In the genomic region with DNA sequence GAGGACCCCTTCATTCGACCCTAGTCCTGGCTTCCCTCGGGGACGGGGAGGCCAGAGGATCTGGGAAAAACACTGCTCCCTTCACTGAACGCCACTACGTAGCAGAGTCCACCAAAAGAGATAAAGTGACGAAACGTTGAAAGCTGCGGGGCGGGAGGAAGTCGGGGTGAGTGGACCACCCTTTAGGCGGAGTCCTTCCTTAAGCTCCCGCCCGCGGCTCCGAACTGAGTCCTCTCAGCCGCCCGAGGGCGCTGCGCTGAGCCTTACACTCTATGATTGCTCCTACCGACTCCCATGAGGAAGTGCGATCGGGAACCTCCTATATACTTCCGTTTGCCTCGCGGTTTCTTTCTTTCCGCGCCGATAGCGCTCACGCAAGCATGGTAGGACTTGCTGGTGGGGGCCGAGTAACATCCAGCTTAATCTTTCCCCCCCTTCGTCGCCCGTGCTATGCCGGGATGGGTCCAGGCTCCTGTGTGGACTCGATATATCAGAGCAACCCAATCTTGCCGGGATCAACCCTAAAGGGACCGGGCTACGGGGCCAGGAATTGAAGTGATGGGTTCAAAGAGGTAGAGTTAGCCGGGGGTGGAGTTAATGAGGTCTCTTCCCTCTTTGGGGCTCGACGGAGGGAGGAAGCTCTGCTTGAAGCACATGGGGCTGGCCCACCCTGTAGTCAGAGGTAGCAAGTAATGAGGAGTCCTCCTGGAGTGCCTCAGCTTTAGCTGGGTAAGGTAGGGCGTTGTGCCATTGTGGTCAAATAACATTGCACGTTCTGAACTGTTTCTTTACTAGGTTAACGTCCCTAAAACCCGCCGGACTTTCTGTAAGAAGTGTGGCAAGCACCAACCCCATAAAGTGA, we compare ENCODE assay signal across 8 cellular contexts. TPM values are rescaled to one million over a fixed set of nuclear protein-coding genes. Genes with fewer than 3 reads are reported as not detected.
A peak's percentile ranks its signal among the peaks of the same experiment; 100 is the strongest.
DNase-seq lines count a peak whose midpoint lies in the region; ATAC-seq and TF ChIP-seq lines count a peak whose summit lies in the region.

A gene (plus strand): TSS at position 348 of the 862 bp plus-strand sequence. CDS start 33 bp downstream, at position 381.

- DNase-seq in COR-L47 (lab: John Stamatoyannopoulos, UW) (peak; percentile 84), HT1080 (ENCODE audit: low read depth) (peak; percentile 94), NOMO-1 (lab: John Stamatoyannopoulos, UW; ENCODE audit: unreplicated experiment in 2 of 2) (peak; percentile 85 to 95), mesothelial cell of epicardium (ENCODE audit: low spot score in 2 of 2, unreplicated experiment in 2 of 2) (peak; percentile 59 to 77)
- peak; percentile 64 to 74 for DNase-seq in activated CD8-positive, alpha-beta memory T cell treated with anti-CD3 and anti-CD28 coated beads for 4 hours (ENCODE audit: low read depth in 2 of 2)
- peak; percentile 76 to 79 for DNase-seq in stimulated activated CD8-positive, alpha-beta memory T cell treated with anti-CD3 and anti-CD28 coated beads, Interleukin-15, amount 100 ng/mL, for 48 hours (ENCODE audit: low read depth in 2 of 2)

- peak; percentile 34 for TF ChIP-seq CTCF in mesothelial cell of epicardium (IDR thresholded peaks at IDR 0.05; ENCODE audit: unreplicated experiment)

- peaks cover 6% of the 10 kb centered on the region for H3K36me3 Mint-ChIP-seq in mesothelial cell of epicardium

- H3K27ac Mint-ChIP-seq in mesothelial cell of epicardium, result peak within 1 kb of the TSS; percentile 93

- in situ Hi-C loops in endometrial microvascular endothelial cells (cut with HindIII; ENCODE audit: inconsistent ontology term, low pct_unique_long_range_greater_than_20kb, low sequenced_read_pairs), result no loop called here

- H3K9me3 Mint-ChIP-seq in mesothelial cell of epicardium, result no peaks in the 10 kb centered on the region

- H3K27me3 Mint-ChIP-seq in mesothelial cell of epicardium (ENCODE audit: low read depth), result no peaks in the 10 kb centered on the region

- ATAC-seq in GM21360 (IDR thresholded peaks at IDR 0.05; ENCODE audit: unreplicated experiment), result peak; percentile 78

- H3K4me3 Mint-ChIP-seq in mesothelial cell of epicardium, result peak within 1 kb of the TSS; percentile 94

- H3K4me1 Mint-ChIP-seq in mesothelial cell of epicardium, result peaks cover 13% of the 10 kb centered on the region

RNA-seq across cellular contexts. Expression of the gene that starts here (rescaled TPM):
- total RNA-seq in HT1080 (2014; rRNA removed; shearing (Covaris generic)), result 1,301 and 1,696 TPM in 2 replicates
- 2,602 and 3,631 TPM in 2 replicates for polyA plus RNA-seq in HT1080 (2015; cell fraction: cytosol; rRNA removed)
- 747 and 911 TPM in 2 replicates for polyA plus RNA-seq in HT1080 (2015; cell fraction: nucleus; rRNA removed)
- total RNA-seq in endometrial microvascular endothelial cells (ENCODE audit: inconsistent ontology term), result 2,392 TPM
- total RNA-seq in mesothelial cell of epicardium, result 298 to 311 TPM (median 303 TPM) in 3 replicates

Comparison
In these comparisons a context has a peak if more than half of its experiments do, and no peak if none do; other contexts are left out.
1. Peak in every context shown above with its lines: DNase-seq and ATAC-seq.